ENCODE assay signal across 16 cellular contexts in genomic region chr2:164722604-164723338, GRCh38.
A peak's percentile ranks its signal among the peaks of the same experiment; 100 is the strongest.
DNase-seq lines count a peak whose midpoint lies in the region; ATAC-seq and TF ChIP-seq lines count a peak whose summit lies in the region.
"Had no signal": no experiment of that assay in that cellular context is flagged by ENCODE, and none has a peak within 500 bp of the region (broad histone marks: within the 10 kb centered on the region; RNA-seq: fewer than 3 reads in every experiment).

No MANE protein-coding gene starts in this region.

- H2AFZ ChIP-seq in osteoblast (ENCODE audit: low read length) = peak overlapping the region; percentile 31

- H3K36me3 Mint-ChIP-seq in activated CD4-positive, alpha-beta memory T cell treated with anti-CD3 and anti-CD28 coated beads for 36 hours = no peaks in the 10 kb centered on the region
- H3K36me3 Mint-ChIP-seq: T-cell had no signal

- H3K36me3 ChIP-seq in osteoblast (ENCODE audit: insufficient read depth, low read length) = no peaks in the 10 kb centered on the region
- H3K36me3 ChIP-seq: BLaER1 had no signal

- H3K27ac Mint-ChIP-seq in activated CD4-positive, alpha-beta memory T cell treated with anti-CD3 and anti-CD28 coated beads for 36 hours = no peak overlapping the region
- H3K27ac Mint-ChIP-seq: activated T-helper 17 cell treated with anti-CD3 and anti-CD28 coated beads, Interleukin-2, amount 50 U/mL, for 72 hours; T-cell had no signal

- no peak for TF ChIP-seq CTCF in fibroblast of pulmonary artery (IDR thresholded peaks at IDR 0.05; ENCODE audit: low read length, missing control alignments)
- no peak for TF ChIP-seq CTCF in osteoblast (IDR thresholded peaks at IDR 0.05; ENCODE audit: extremely low read depth, low read depth, low read length)

- DNase-seq in EH (ENCODE audit: low read depth) = peak; percentile 36
- DNase-seq in NOMO-1 treated with DMSO at 0.1 percent for 48 hours (lab: John Stamatoyannopoulos, UW; ENCODE audit: unreplicated experiment) = peak; percentile 78
- DNase-seq in fibroblast of pulmonary artery (ENCODE audit: low read depth) = peak; percentile 11
- no peak for DNase-seq in osteoblast (ENCODE audit: insufficient read length, low spot score, missing footprints)
- no peak for DNase-seq in activated CD4-positive, alpha-beta memory T cell treated with anti-CD3 and anti-CD28 coated beads for 36 hours
- DNase-seq: cerebellar nuclear complex; foreskin melanocyte; NCI-H1048; NCI-H524 treated with DMSO at 0.1 percent for 48 hours; stimulated activated CD4-positive, alpha-beta T cell treated with anti-CD3 and anti-CD28 coated beads, Interleukin-1b, Interleukin-23, amount 100 ng/mL, for 48 hours; T-cell had no signal

- H3K4me2 ChIP-seq in osteoblast (ENCODE audit: insufficient read depth, low read length) = no peak overlapping the region
- H3K4me2 ChIP-seq: BLaER1 had no signal

- H3K27me3 ChIP-seq in osteoblast (ENCODE audit: insufficient read depth, low read length) = no peaks in the 10 kb centered on the region
- H3K27me3 ChIP-seq: BLaER1 had no signal

- H3K27ac ChIP-seq in osteoblast (ENCODE audit: low read depth, low read length) = no peak overlapping the region
- H3K27ac ChIP-seq: BLaER1 had no signal

- ATAC-seq in GM18870 (IDR thresholded peaks at IDR 0.05; ENCODE audit: unreplicated experiment) = no peak
- no peak for ATAC-seq in GM21786 (IDR thresholded peaks at IDR 0.05; ENCODE audit: unreplicated experiment)
- ATAC-seq: activated T-helper 17 cell treated with anti-CD3 and anti-CD28 coated beads, Interleukin-2, amount 50 U/mL, for 72 hours; T-cell had no signal

- no peaks in the 10 kb centered on the region for H4K20me1 ChIP-seq in osteoblast (ENCODE audit: insufficient read depth, low read length)
- H4K20me1 ChIP-seq: BLaER1 had no signal

- CTCF ChIA-PET in activated CD4-positive, alpha-beta memory T cell treated with anti-CD3 and anti-CD28 coated beads for 36 hours (lab: Charles Lee) = no interaction called here

- no peak overlapping the region for H3K4me3 Mint-ChIP-seq in activated CD4-positive, alpha-beta memory T cell treated with anti-CD3 and anti-CD28 coated beads for 36 hours
- H3K4me3 Mint-ChIP-seq: activated T-helper 17 cell treated with anti-CD3 and anti-CD28 coated beads, Interleukin-2, amount 50 U/mL, for 72 hours; T-cell had no signal

- H3K79me2 ChIP-seq in osteoblast (ENCODE audit: insufficient read depth, low read length) = no peaks in the 10 kb centered on the region

- intact Hi-C loops in activated CD4-positive, alpha-beta memory T cell treated with anti-CD3 and anti-CD28 coated beads for 36 hours (cut with micrococcal nuclease) = no loop called here

- no peaks in the 10 kb centered on the region for H3K9me3 Mint-ChIP-seq in activated CD4-positive, alpha-beta memory T cell treated with anti-CD3 and anti-CD28 coated beads for 36 hours
- H3K9me3 Mint-ChIP-seq: activated T-helper 17 cell treated with anti-CD3 and anti-CD28 coated beads, Interleukin-2, amount 50 U/mL, for 72 hours; T-cell had no signal

- H3K9me3 ChIP-seq in osteoblast (ENCODE audit: low read depth, low read length) = no peaks in the 10 kb centered on the region
- H3K9me3 ChIP-seq: BLaER1 had no signal

- POLR2A ChIA-PET in activated CD4-positive, alpha-beta memory T cell treated with anti-CD3 and anti-CD28 coated beads for 36 hours (lab: Charles Lee) = no interaction called here

- H3K4me3 ChIP-seq in fibroblast of pulmonary artery (replicated peaks; ENCODE audit: low read depth, low read length) (no peak overlapping the region), osteoblast (ENCODE audit: insufficient read depth, low read length) (no peak overlapping the region)
- H3K4me3 ChIP-seq: BLaER1, lung had no signal

- H3K27me3 Mint-ChIP-seq in activated CD4-positive, alpha-beta memory T cell treated with anti-CD3 and anti-CD28 coated beads for 36 hours = no peaks in the 10 kb centered on the region
- H3K27me3 Mint-ChIP-seq: activated T-helper 17 cell treated with anti-CD3 and anti-CD28 coated beads, Interleukin-2, amount 50 U/mL, for 72 hours; T-cell had no signal

- H3K4me1 Mint-ChIP-seq in activated CD4-positive, alpha-beta memory T cell treated with anti-CD3 and anti-CD28 coated beads for 36 hours (ENCODE audit: low read depth) = no peaks in the 10 kb centered on the region
- H3K4me1 Mint-ChIP-seq: activated T-helper 17 cell treated with anti-CD3 and anti-CD28 coated beads, Interleukin-2, amount 50 U/mL, for 72 hours; T-cell had no signal

- H3K4me1 ChIP-seq in osteoblast (ENCODE audit: insufficient read depth, low read length) = peaks cover 10% of the 10 kb centered on the region
- H3K4me1 ChIP-seq: BLaER1 had no signal

Comparison
In these comparisons a context has a peak if more than half of its experiments do, and no peak if none do; other contexts are left out.
1. DNase-seq: peak in EH (single experiment), NOMO-1 treated with DMSO at 0.1 percent for 48 hours (single experiment) and fibroblast of pulmonary artery (single experiment); none in osteoblast (single experiment) and activated CD4-positive, alpha-beta memory T cell treated with anti-CD3 and anti-CD28 coated beads for 36 hours (single experiment).